Comparison of ENCODE assay signal across 1 cellular context in the genomic region with DNA sequence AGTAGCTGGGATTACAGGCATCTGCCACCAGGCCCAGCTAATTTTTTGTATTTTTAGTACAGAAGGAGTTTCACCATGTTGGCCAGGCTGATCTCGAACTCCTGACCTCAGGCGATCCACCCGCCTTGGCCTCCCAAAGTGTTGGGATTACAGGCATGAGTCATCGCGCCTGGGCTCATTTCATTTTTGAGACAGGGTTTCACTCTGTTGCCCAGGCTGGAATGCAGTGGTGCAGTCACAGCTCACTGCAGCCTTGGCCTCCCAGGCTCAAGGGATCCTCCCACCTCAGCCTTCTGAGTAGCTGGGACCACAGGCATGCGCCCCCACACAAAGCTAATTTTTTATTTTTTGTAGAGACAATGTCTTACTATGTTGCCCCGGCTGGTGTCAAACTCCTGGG.
TF ChIP-seq lines count a peak whose summit lies in the region.

No MANE protein-coding gene starts in this region.

TF ChIP-seq in HCT116, 20 proteins besides CTCF, POLR2A, EP300 and RAD21:
- peak; percentile 25; the same call in 1 of the 2 replicates for TF ChIP-seq FOSL1 (IDR thresholded peaks at IDR 0.05; ENCODE audit: low read depth)
